1 cellular context compared by ENCODE assay signal in the genomic region with DNA sequence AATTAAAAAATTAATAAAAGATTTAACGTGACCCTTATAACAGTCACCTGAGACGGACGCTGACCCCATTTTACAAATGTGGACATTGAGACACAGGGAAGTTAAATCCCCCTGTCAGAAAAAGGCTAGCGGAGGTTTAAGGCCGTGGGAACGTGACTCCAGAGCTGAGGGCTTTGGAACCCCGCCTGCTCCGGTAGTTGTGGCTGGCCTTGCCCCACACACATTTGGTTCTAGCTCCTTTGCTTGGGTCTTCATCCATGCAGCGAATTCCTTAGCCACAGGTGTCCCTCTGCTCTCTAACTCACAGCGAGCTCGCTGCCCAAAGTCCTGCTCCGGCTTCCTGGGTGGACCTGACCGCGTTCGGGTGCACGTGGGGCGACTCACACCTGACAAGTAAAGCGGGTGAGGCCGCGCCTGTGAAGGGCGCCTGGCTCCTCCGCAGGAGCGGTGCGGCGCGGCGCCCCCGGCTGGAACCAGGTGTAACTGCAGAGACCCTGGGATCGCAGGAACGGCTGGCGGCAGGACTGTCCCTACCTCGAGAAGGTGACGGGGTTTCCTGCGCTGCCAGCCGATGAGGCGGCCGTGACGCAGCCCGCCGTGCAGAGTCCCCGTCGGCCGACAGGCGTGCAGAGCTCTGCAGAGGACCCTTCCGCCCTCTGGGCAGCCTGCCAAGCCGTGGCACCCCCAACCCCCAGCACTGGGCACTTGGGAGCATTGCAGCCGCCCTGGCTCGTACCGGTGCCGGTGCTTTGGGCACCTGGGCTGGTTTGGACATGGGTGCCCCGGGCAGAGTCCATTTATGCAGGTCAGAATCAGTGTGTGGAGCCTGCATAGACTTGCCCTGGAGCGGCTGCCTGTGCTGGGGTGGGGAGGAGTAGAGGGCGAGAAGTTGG.
TF ChIP-seq lines count a peak whose summit lies in the region.

No MANE protein-coding gene starts in this region.

TF ChIP-seq in K562, 482 proteins besides CTCF, POLR2A, EP300 and RAD21 (continued from another document and continues in another):
- TF ChIP-seq, protein P1, sequence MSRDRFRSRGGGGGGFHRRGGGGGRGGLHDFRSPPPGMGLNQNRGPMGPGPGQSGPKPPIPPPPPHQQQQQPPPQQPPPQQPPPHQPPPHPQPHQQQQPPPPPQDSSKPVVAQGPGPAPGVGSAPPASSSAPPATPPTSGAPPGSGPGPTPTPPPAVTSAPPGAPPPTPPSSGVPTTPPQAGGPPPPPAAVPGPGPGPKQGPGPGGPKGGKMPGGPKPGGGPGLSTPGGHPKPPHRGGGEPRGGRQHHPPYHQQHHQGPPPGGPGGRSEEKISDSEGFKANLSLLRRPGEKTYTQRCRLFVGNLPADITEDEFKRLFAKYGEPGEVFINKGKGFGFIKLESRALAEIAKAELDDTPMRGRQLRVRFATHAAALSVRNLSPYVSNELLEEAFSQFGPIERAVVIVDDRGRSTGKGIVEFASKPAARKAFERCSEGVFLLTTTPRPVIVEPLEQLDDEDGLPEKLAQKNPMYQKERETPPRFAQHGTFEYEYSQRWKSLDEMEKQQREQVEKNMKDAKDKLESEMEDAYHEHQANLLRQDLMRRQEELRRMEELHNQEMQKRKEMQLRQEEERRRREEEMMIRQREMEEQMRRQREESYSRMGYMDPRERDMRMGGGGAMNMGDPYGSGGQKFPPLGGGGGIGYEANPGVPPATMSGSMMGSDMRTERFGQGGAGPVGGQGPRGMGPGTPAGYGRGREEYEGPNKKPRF (IDR thresholded peaks at IDR 0.05; ENCODE audit: low read depth, low read length) = no peak
- TF ChIP-seq ZMIZ1 (IDR thresholded peaks at IDR 0.05; ENCODE audit: low read depth in 2 of 2, low read length in 2 of 2) (no peak), SAP30 (IDR thresholded peaks at IDR 0.05; ENCODE audit: borderline replicate concordance, insufficient read depth, low read depth, low read length, poor library complexity, severe bottlenecking) (no peak), ZBTB17 (CRISPR knock-in tag; IDR thresholded peaks at IDR 0.05) (no peak), ERF (CRISPR knock-in tag; IDR thresholded peaks at IDR 0.05) (no peak), TAF9B (IDR thresholded peaks at IDR 0.05; ENCODE audit: partially characterized antibody) (no peak), ZNF778 (CRISPR knock-in tag; IDR thresholded peaks at IDR 0.05) (no peak), ZBTB8A (IDR thresholded peaks at IDR 0.05; ENCODE audit: partially characterized antibody) (no peak), ZNF24 (IDR thresholded peaks at IDR 0.05) (peak; percentile 43; the same call in 1 of the 2 replicates), HES1 (IDR thresholded peaks at IDR 0.05; ENCODE audit: low read depth) (no peak), TBL1XR1 (IDR thresholded peaks at IDR 0.05; ENCODE audit: low read length in 2 of 2) (no peak), BHLHE40 (IDR thresholded peaks at IDR 0.05; ENCODE audit: low read length) (peak; percentile 36; the same call in 1 of the 2 replicates), ELK1 (CRISPR knock-in tag; IDR thresholded peaks at IDR 0.05) (no peak), MEIS2 (IDR thresholded peaks at IDR 0.05; ENCODE audit: partially characterized antibody) (peak; percentile 13), RB1 (IDR thresholded peaks at IDR 0.05; ENCODE audit: low read depth) (peak; percentile 59; the same call in 1 of the 2 replicates), ZNF165 (CRISPR knock-in tag; IDR thresholded peaks at IDR 0.05; ENCODE audit: borderline replicate concordance) (no peak), PHTF2 (CRISPR knock-in tag; IDR thresholded peaks at IDR 0.05) (no peak), CHD1 (IDR thresholded peaks at IDR 0.05; ENCODE audit: low read length) (no peak), ZBTB7A (IDR thresholded peaks at IDR 0.05; ENCODE audit: borderline replicate concordance, control insufficient read depth, low read depth, low read length) (no peak), ATF7 (IDR thresholded peaks at IDR 0.05) (peak; percentile 28; the same call in 1 of the 2 replicates), ETV5 (CRISPR knock-in tag; IDR thresholded peaks at IDR 0.05; ENCODE audit: low read depth) (no peak), USF1 (CRISPR knock-in tag; IDR thresholded peaks at IDR 0.05) (peak; percentile 83), AFF4 (CRISPR knock-in tag; IDR thresholded peaks at IDR 0.05) (no peak)
- TF ChIP-seq, protein P2, sequence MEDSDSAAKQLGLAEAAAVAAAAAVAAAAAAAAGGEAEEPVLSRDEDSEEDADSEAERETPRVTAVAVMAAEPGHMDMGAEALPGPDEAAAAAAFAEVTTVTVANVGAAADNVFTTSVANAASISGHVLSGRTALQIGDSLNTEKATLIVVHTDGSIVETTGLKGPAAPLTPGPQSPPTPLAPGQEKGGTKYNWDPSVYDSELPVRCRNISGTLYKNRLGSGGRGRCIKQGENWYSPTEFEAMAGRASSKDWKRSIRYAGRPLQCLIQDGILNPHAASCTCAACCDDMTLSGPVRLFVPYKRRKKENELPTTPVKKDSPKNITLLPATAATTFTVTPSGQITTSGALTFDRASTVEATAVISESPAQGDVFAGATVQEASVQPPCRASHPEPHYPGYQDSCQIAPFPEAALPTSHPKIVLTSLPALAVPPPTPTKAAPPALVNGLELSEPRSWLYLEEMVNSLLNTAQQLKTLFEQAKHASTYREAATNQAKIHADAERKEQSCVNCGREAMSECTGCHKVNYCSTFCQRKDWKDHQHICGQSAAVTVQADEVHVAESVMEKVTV (CRISPR knock-in tag; IDR thresholded peaks at IDR 0.05) = peak; percentile 35; the same call in 1 of the 2 replicates
- TF ChIP-seq, protein P3, sequence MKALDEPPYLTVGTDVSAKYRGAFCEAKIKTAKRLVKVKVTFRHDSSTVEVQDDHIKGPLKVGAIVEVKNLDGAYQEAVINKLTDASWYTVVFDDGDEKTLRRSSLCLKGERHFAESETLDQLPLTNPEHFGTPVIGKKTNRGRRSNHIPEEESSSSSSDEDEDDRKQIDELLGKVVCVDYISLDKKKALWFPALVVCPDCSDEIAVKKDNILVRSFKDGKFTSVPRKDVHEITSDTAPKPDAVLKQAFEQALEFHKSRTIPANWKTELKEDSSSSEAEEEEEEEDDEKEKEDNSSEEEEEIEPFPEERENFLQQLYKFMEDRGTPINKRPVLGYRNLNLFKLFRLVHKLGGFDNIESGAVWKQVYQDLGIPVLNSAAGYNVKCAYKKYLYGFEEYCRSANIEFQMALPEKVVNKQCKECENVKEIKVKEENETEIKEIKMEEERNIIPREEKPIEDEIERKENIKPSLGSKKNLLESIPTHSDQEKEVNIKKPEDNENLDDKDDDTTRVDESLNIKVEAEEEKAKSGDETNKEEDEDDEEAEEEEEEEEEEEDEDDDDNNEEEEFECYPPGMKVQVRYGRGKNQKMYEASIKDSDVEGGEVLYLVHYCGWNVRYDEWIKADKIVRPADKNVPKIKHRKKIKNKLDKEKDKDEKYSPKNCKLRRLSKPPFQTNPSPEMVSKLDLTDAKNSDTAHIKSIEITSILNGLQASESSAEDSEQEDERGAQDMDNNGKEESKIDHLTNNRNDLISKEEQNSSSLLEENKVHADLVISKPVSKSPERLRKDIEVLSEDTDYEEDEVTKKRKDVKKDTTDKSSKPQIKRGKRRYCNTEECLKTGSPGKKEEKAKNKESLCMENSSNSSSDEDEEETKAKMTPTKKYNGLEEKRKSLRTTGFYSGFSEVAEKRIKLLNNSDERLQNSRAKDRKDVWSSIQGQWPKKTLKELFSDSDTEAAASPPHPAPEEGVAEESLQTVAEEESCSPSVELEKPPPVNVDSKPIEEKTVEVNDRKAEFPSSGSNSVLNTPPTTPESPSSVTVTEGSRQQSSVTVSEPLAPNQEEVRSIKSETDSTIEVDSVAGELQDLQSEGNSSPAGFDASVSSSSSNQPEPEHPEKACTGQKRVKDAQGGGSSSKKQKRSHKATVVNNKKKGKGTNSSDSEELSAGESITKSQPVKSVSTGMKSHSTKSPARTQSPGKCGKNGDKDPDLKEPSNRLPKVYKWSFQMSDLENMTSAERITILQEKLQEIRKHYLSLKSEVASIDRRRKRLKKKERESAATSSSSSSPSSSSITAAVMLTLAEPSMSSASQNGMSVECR (CRISPR knock-in tag; IDR thresholded peaks at IDR 0.05) = no peak
- TF ChIP-seq, protein P4, sequence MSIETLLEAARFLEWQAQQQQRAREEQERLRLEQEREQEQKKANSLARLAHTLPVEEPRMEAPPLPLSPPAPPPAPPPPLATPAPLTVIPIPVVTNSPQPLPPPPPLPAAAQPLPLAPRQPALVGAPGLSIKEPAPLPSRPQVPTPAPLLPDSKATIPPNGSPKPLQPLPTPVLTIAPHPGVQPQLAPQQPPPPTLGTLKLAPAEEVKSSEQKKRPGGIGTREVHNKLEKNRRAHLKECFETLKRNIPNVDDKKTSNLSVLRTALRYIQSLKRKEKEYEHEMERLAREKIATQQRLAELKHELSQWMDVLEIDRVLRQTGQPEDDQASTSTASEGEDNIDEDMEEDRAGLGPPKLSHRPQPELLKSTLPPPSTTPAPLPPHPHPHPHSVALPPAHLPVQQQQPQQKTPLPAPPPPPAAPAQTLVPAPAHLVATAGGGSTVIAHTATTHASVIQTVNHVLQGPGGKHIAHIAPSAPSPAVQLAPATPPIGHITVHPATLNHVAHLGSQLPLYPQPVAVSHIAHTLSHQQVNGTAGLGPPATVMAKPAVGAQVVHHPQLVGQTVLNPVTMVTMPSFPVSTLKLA (conservative IDR thresholded peaks at IDR 0.05) = peak in 1 of 2 experiments; percentile 65
- TF ChIP-seq, protein P5, sequence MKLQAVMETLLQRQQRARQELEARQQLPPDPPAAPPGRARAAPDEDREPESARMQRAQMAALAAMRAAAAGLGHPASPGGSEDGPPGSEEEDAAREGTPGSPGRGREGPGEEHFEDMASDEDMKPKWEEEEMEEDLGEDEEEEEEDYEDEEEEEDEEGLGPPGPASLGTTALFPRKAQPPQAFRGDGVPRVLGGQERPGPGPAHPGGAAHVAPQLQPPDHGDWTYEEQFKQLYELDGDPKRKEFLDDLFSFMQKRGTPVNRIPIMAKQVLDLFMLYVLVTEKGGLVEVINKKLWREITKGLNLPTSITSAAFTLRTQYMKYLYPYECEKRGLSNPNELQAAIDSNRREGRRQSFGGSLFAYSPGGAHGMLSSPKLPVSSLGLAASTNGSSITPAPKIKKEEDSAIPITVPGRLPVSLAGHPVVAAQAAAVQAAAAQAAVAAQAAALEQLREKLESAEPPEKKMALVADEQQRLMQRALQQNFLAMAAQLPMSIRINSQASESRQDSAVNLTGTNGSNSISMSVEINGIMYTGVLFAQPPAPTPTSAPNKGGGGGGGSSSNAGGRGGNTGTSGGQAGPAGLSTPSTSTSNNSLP (IDR thresholded peaks at IDR 0.05; ENCODE audit: borderline replicate concordance, low read depth, low read length) = no peak
